Comparison of ENCODE assay signal across 31 cellular contexts in genomic region chr9:123391946-123392345, GRCh38. TPM values are rescaled to one million over a fixed set of nuclear protein-coding genes. Genes with fewer than 3 reads are reported as not detected.
"Had no signal": no experiment of that assay in that cellular context is flagged by ENCODE, and none has a peak within 500 bp of the region (broad histone marks: within the 10 kb centered on the region; RNA-seq: fewer than 3 reads in every experiment).

No MANE protein-coding gene starts in this region.

- H3K36me3 Mint-ChIP-seq: WTC11 had no signal

- H3K4me1 Mint-ChIP-seq: activated T-helper 17 cell treated with anti-CD3 and anti-CD28 coated beads, Interleukin-2, amount 50 U/mL, for 72 hours had no signal

- ATAC-seq: activated CD8-positive, alpha-beta T cell treated with anti-CD3 and anti-CD28 coated beads for 36 hours; activated T-cell treated with anti-CD3 and anti-CD28 coated beads, Interleukin-2, amount 50 U/mL, for 4 hours; activated T-helper 17 cell treated with anti-CD3 and anti-CD28 coated beads, Interleukin-2, amount 50 U/mL, for 72 hours; effector memory CD8-positive, alpha-beta T cell; gastroesophageal sphincter; heart right ventricle; WTC11 had no signal

- H3K4me3 ChIP-seq: esophagus squamous epithelium, gastroesophageal sphincter, heart right ventricle had no signal

- H3K27ac Mint-ChIP-seq: activated CD8-positive, alpha-beta T cell treated with anti-CD3 and anti-CD28 coated beads for 36 hours; activated naive CD8-positive, alpha-beta T cell; activated T-helper 17 cell treated with anti-CD3 and anti-CD28 coated beads, Interleukin-2, amount 50 U/mL, for 72 hours; WTC11 had no signal

- H3K9me3 ChIP-seq: esophagus squamous epithelium had no signal

- H3K36me3 ChIP-seq: brain microvascular endothelial cell, esophagus squamous epithelium, heart right ventricle had no signal

- H3K27ac ChIP-seq: brain microvascular endothelial cell, epithelial cell of prostate, esophagus squamous epithelium, gastroesophageal sphincter, heart right ventricle had no signal

- H3K4me3 Mint-ChIP-seq: activated CD8-positive, alpha-beta T cell treated with anti-CD3 and anti-CD28 coated beads for 36 hours; activated naive CD8-positive, alpha-beta T cell; activated T-cell treated with anti-CD3 and anti-CD28 coated beads, Interleukin-2, amount 50 U/mL, for 4 hours; activated T-helper 17 cell treated with anti-CD3 and anti-CD28 coated beads, Interleukin-2, amount 50 U/mL, for 72 hours; effector memory CD8-positive, alpha-beta T cell; WTC11 had no signal

- H3K27me3 Mint-ChIP-seq: activated CD8-positive, alpha-beta T cell treated with anti-CD3 and anti-CD28 coated beads for 36 hours; activated naive CD8-positive, alpha-beta T cell; activated T-helper 17 cell treated with anti-CD3 and anti-CD28 coated beads, Interleukin-2, amount 50 U/mL, for 72 hours; effector memory CD8-positive, alpha-beta T cell had no signal

- DNase-seq: activated CD4-positive, alpha-beta T cell treated with anti-CD3 and anti-CD28 coated beads for 1 hour; activated CD4-positive, alpha-beta T cell treated with anti-CD3 and anti-CD28 coated beads for 4 hours; activated CD4-positive, alpha-beta T cell treated with anti-CD3 and anti-CD28 coated beads, Interleukin-2, amount 50 U/mL, for 1 hour; activated CD4-positive, alpha-beta T cell treated with anti-CD3 and anti-CD28 coated beads, Interleukin-2, amount 50 U/mL, for 48 hours; activated CD8-positive, alpha-beta memory T cell treated with anti-CD3 and anti-CD28 coated beads for 24 hours; activated CD8-positive, alpha-beta T cell treated with anti-CD3 and anti-CD28 coated beads for 36 hours; activated effector memory CD4-positive, alpha-beta T cell treated with Interleukin-2 at 50 U/mL for 16 hours; activated gamma-delta T cell treated with Interleukin-2 at 50 U/mL for 16 hours; activated naive CD4-positive, alpha-beta T cell treated with anti-CD3 and anti-CD28 coated beads, Interleukin-2, amount 50 U/mL, for 16 hours; activated naive CD4-positive, alpha-beta T cell treated with Interleukin-2 at 50 U/mL for 16 hours; activated T-cell treated with anti-CD3 and anti-CD28 coated beads, Interleukin-2, amount 50 U/mL, for 4 hours; amniotic stem cell; anterior cingulate cortex; brain microvascular endothelial cell; cortex of kidney; dermis blood vessel endothelial cell; effector CD4-positive, alpha-beta T cell; effector memory CD8-positive, alpha-beta T cell; esophagus squamous epithelium; foreskin melanocyte; heart right ventricle; T-helper 2 cell had no signal

- H3K4me1 ChIP-seq: esophagus squamous epithelium, gastroesophageal sphincter, heart right ventricle had no signal

- H3K9me3 Mint-ChIP-seq: activated CD8-positive, alpha-beta T cell treated with anti-CD3 and anti-CD28 coated beads for 36 hours; activated T-cell treated with anti-CD3 and anti-CD28 coated beads, Interleukin-2, amount 50 U/mL, for 4 hours; activated T-helper 17 cell treated with anti-CD3 and anti-CD28 coated beads, Interleukin-2, amount 50 U/mL, for 72 hours; effector memory CD8-positive, alpha-beta T cell had no signal

- H3K27me3 ChIP-seq: brain microvascular endothelial cell, esophagus squamous epithelium, gastroesophageal sphincter, heart right ventricle had no signal

RNA-seq across cellular contexts. Expression of gene CRB2, which starts 35.9 kb away (rescaled TPM):
- total RNA-seq: dermis blood vessel endothelial cell; endothelial cell of umbilical vein; esophagus squamous epithelium; fibroblast of lung; fibroblast of villous mesenchyme; gastroesophageal sphincter; T-helper 1 cell treated with Interleukin-12 subunit alpha and Interleukin-12 subunit beta and Interleukin-4 antibody, amounts not matched to agents 30 ng/mL and 1 ng/mL, for 36 hours had no signal
- polyA plus RNA-seq: endothelial cell of umbilical vein, fibroblast of lung had no signal
